Comparison of ENCODE assay signal across 23 cellular contexts in genomic region chr7:133771778-133772421, GRCh38.
A peak's percentile ranks its signal among the peaks of the same experiment; 100 is the strongest.
DNase-seq lines count a peak whose midpoint lies in the region; ATAC-seq and TF ChIP-seq lines count a peak whose summit lies in the region.
"Had no signal": no experiment of that assay in that cellular context is flagged by ENCODE, and none has a peak within 500 bp of the region (broad histone marks: within the 10 kb centered on the region; RNA-seq: fewer than 3 reads in every experiment).

No MANE protein-coding gene starts in this region.

- H3K4me3 Mint-ChIP-seq in nephron (no peak overlapping the region), osteocyte (ENCODE audit: unreplicated experiment) (no peak overlapping the region)
- H3K4me3 Mint-ChIP-seq: activated B cell treated with CpG ODN at 0.5 μM for 24 hours; activated CD4-positive, alpha-beta memory T cell treated with anti-CD3 and anti-CD28 coated beads for 36 hours; activated naive CD4-positive, alpha-beta T cell treated with anti-CD3 and anti-CD28 coated beads, Interleukin-2, amount 50 U/mL, for 24 hours; activated T-helper 17 cell treated with anti-CD3 and anti-CD28 coated beads, Interleukin-2, amount 50 U/mL, for 72 hours; CD4-positive, alpha-beta T cell; GM23338; HFFc6; stimulated activated naive CD8-positive, alpha-beta T cell treated with anti-CD3 and anti-CD28 coated beads, Interleukin-15, Interleukin-2, amounts not matched to agents 100 ng/mL and 50 ng/mL, for 24 hours had no signal

- no peaks in the 10 kb centered on the region for H3K36me3 ChIP-seq in RWPE2 (ENCODE audit: low read depth)
- H3K36me3 ChIP-seq: cardiac muscle cell had no signal

- H3K9me3 Mint-ChIP-seq in nephron (no peaks in the 10 kb centered on the region), osteocyte (ENCODE audit: unreplicated experiment) (no peaks in the 10 kb centered on the region)
- H3K9me3 Mint-ChIP-seq: activated B cell treated with CpG ODN at 0.5 μM for 24 hours; activated CD4-positive, alpha-beta memory T cell treated with anti-CD3 and anti-CD28 coated beads for 36 hours; activated naive CD4-positive, alpha-beta T cell treated with anti-CD3 and anti-CD28 coated beads, Interleukin-2, amount 50 U/mL, for 24 hours; activated T-helper 17 cell treated with anti-CD3 and anti-CD28 coated beads, Interleukin-2, amount 50 U/mL, for 72 hours; CD4-positive, alpha-beta T cell; GM23338; HFFc6; stimulated activated naive CD8-positive, alpha-beta T cell treated with anti-CD3 and anti-CD28 coated beads, Interleukin-15, Interleukin-2, amounts not matched to agents 100 ng/mL and 50 ng/mL, for 24 hours had no signal

- H3K4me1 Mint-ChIP-seq in nephron = peaks cover 35% of the 10 kb centered on the region
- peaks cover 5% of the 10 kb centered on the region for H3K4me1 Mint-ChIP-seq in osteocyte (ENCODE audit: unreplicated experiment)
- H3K4me1 Mint-ChIP-seq: activated B cell treated with CpG ODN at 0.5 μM for 24 hours; activated naive CD4-positive, alpha-beta T cell treated with anti-CD3 and anti-CD28 coated beads, Interleukin-2, amount 50 U/mL, for 24 hours; activated T-helper 17 cell treated with anti-CD3 and anti-CD28 coated beads, Interleukin-2, amount 50 U/mL, for 72 hours had no signal

- H3K36me3 Mint-ChIP-seq in nephron (ENCODE audit: low read depth) (peaks cover under 1% of the 10 kb centered on the region), osteocyte (ENCODE audit: unreplicated experiment) (peaks cover 2% of the 10 kb centered on the region)

- DNase-seq in NCI-H1105 treated with DMSO at 0.1 percent for 48 hours (lab: John Stamatoyannopoulos, UW) (peak; percentile 95), NCI-H187 (lab: John Stamatoyannopoulos, UW) (peak; percentile 43 to 58), RWPE2 (ENCODE audit: low spot score) (no peak), cerebellar nuclear complex (lab: John Stamatoyannopoulos, UW) (no peak), AG20443 (ENCODE audit: low spot score) (no peak), osteocyte (ENCODE audit: extremely low spot score, unreplicated experiment) (no peak)
- DNase-seq: activated B cell treated with CpG ODN at 0.5 μM for 24 hours; activated CD4-positive, alpha-beta memory T cell treated with anti-CD3 and anti-CD28 coated beads for 36 hours; activated CD8-positive, alpha-beta memory T cell treated with anti-CD3 and anti-CD28 coated beads, Interleukin-2, amount 50 U/mL, for 48 hours; CD4-positive, alpha-beta T cell; head of caudate nucleus; left cardiac atrium; OCI-M1; T-helper 9 cell had no signal

- H3K9me3 ChIP-seq in RWPE2 (ENCODE audit: severe bottlenecking) = peaks cover 2% of the 10 kb centered on the region

- no peaks in the 10 kb centered on the region for H3K27me3 ChIP-seq in RWPE2 (ENCODE audit: insufficient read depth, poor library complexity, severe bottlenecking)
- H3K27me3 ChIP-seq: cardiac muscle cell had no signal

- no peaks in the 10 kb centered on the region for H3K27me3 Mint-ChIP-seq in nephron (ENCODE audit: low read depth)
- H3K27me3 Mint-ChIP-seq in osteocyte (ENCODE audit: unreplicated experiment) = no peaks in the 10 kb centered on the region
- H3K27me3 Mint-ChIP-seq: activated B cell treated with CpG ODN at 0.5 μM for 24 hours; activated CD4-positive, alpha-beta memory T cell treated with anti-CD3 and anti-CD28 coated beads for 36 hours; activated naive CD4-positive, alpha-beta T cell treated with anti-CD3 and anti-CD28 coated beads, Interleukin-2, amount 50 U/mL, for 24 hours; activated T-helper 17 cell treated with anti-CD3 and anti-CD28 coated beads, Interleukin-2, amount 50 U/mL, for 72 hours; CD4-positive, alpha-beta T cell; progenitor cell of endocrine pancreas; stimulated activated naive CD8-positive, alpha-beta T cell treated with anti-CD3 and anti-CD28 coated beads, Interleukin-15, Interleukin-2, amounts not matched to agents 100 ng/mL and 50 ng/mL, for 24 hours had no signal

- H3K27ac ChIP-seq in RWPE2 (ENCODE audit: poor library complexity, severe bottlenecking) = peak overlapping the region; percentile 38
- H3K27ac ChIP-seq: cardiac muscle cell had no signal

- peaks cover 20% of the 10 kb centered on the region for H3K4me1 ChIP-seq in RWPE2 (ENCODE audit: insufficient read depth, poor library complexity, severe bottlenecking)

- H3K27ac Mint-ChIP-seq in nephron (peak overlapping the region; percentile 89 to 95 (median 90)), osteocyte (ENCODE audit: unreplicated experiment) (no peak overlapping the region)
- H3K27ac Mint-ChIP-seq: activated B cell treated with CpG ODN at 0.5 μM for 24 hours; activated CD4-positive, alpha-beta memory T cell treated with anti-CD3 and anti-CD28 coated beads for 36 hours; activated naive CD4-positive, alpha-beta T cell treated with anti-CD3 and anti-CD28 coated beads, Interleukin-2, amount 50 U/mL, for 24 hours; activated T-helper 17 cell treated with anti-CD3 and anti-CD28 coated beads, Interleukin-2, amount 50 U/mL, for 72 hours; CD4-positive, alpha-beta T cell; stimulated activated naive CD8-positive, alpha-beta T cell treated with anti-CD3 and anti-CD28 coated beads, Interleukin-15, Interleukin-2, amounts not matched to agents 100 ng/mL and 50 ng/mL, for 24 hours had no signal

- TF ChIP-seq CTCF in RWPE2 (IDR thresholded peaks at IDR 0.05; ENCODE audit: poor library complexity, severe bottlenecking) (no peak), nephron (IDR thresholded peaks at IDR 0.05; ENCODE audit: unreplicated experiment in 3 of 3) (no peak), osteocyte (IDR thresholded peaks at IDR 0.05) (no peak)

- 0 out of 3 replicates have a peak, but pooled peaks have one; percentile 29 for ATAC-seq in RWPE2 (ENCODE audit: low read depth)
- ATAC-seq: activated T-helper 17 cell treated with anti-CD3 and anti-CD28 coated beads, Interleukin-2, amount 50 U/mL, for 72 hours; GM23338; left cardiac atrium; Right ventricle myocardium inferior had no signal

- no peak overlapping the region for H3K4me3 ChIP-seq in RWPE2 (ENCODE audit: severe bottlenecking)
- H3K4me3 ChIP-seq: cardiac muscle cell, GM23338 had no signal

Comparison
In these comparisons a context has a peak if more than half of its experiments do, and no peak if none do; other contexts are left out.
1. DNase-seq: peak in NCI-H1105 treated with DMSO at 0.1 percent for 48 hours (single experiment) and NCI-H187 (2 of 2); none in RWPE2 (single experiment), cerebellar nuclear complex (0 of 2), AG20443 (single experiment) and osteocyte (single experiment).